Comparison of ENCODE assay signal across 1 cellular context in genomic region chr3:52408466-52408865, GRCh38.
TF ChIP-seq lines count a peak whose summit lies in the region.

No MANE protein-coding gene starts in this region.

TF ChIP-seq in GM12878, 131 proteins besides CTCF, POLR2A, EP300 and RAD21:
- no peak for TF ChIP-seq NFYA (IDR thresholded peaks at IDR 0.05; ENCODE audit: borderline replicate concordance, low read depth, low read length)
- TF ChIP-seq PKNOX1 (IDR thresholded peaks at IDR 0.05), result no peak
- TF ChIP-seq CREM (IDR thresholded peaks at IDR 0.05; ENCODE audit: low read depth), result no peak
- no peak for TF ChIP-seq SIN3A (IDR thresholded peaks at IDR 0.05; ENCODE audit: low read depth, low read length)
- TF ChIP-seq BHLHE40 (IDR thresholded peaks at IDR 0.05; ENCODE audit: borderline replicate concordance in 1 of 2, low read depth in 2 of 2, low read length in 1 of 2), result no peak
- no peak for TF ChIP-seq NR2F1 (conservative IDR thresholded peaks at IDR 0.05)
- no peak for TF ChIP-seq ZSCAN29 (IDR thresholded peaks at IDR 0.05)
- TF ChIP-seq ZBTB40 (IDR thresholded peaks at IDR 0.05; ENCODE audit: borderline replicate concordance), result no peak
- no peak for TF ChIP-seq SUPT20H (IDR thresholded peaks at IDR 0.05; ENCODE audit: borderline replicate concordance, control insufficient read depth, low read depth, low read length)
- no peak for TF ChIP-seq SMC3 (IDR thresholded peaks at IDR 0.05; ENCODE audit: borderline replicate concordance, low read length)
- TF ChIP-seq ELK1 (IDR thresholded peaks at IDR 0.05; ENCODE audit: low read depth, low read length), result no peak
- no peak for TF ChIP-seq MEF2A (IDR thresholded peaks at IDR 0.05; ENCODE audit: insufficient read depth, low read depth, low read length)
- TF ChIP-seq GATAD2B (conservative IDR thresholded peaks at IDR 0.05; ENCODE audit: low read depth), result no peak
- no peak for TF ChIP-seq TCF3 (IDR thresholded peaks at IDR 0.05; ENCODE audit: borderline replicate concordance, insufficient read depth, low read depth, low read length)
